ENCODE assay signal across 12 cellular contexts in the genomic region with DNA sequence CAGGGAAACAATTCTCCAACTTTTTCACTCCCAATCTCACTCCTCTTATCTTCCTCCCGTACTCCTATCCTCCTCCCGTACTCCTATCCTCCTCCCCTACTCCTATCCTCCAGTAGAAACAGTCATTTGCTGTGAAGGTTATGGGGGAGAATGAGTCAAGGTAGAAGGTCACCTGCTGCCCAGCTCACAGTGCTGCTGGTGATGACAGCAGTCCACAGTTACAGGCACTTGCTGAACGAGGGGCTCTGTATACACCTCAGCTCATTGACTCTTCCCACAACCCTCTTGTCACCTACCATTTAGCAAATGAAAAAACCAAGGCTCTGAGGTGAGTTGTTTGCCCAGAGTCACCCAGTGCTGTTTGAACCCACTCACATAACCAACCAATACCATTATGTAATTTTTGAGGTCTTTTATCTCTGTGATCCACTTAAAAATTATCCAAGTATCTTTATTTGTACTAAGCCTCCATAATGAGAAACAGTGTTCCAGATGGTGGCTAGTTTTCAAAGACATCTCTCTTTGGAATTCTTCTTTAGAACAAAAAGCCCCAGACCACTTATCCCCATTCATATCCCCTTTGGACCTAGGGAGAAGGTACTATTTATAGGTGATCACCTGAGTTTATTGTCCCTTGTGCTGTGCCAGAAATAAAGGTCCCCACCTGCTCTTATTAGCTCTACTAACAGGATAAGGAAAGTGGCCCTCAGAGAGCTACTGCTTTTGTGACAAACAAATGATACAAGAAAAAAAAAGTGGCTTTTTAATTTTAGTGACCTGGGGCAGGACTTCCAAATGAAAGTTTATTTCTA. TPM values are rescaled to one million over a fixed set of nuclear protein-coding genes. Genes with fewer than 3 reads are reported as not detected.
DNase-seq lines count a peak whose midpoint lies in the region; ATAC-seq and TF ChIP-seq lines count a peak whose summit lies in the region.
"Had no signal": no experiment of that assay in that cellular context is flagged by ENCODE, and none has a peak within 500 bp of the region (broad histone marks: within the 10 kb centered on the region; RNA-seq: fewer than 3 reads in every experiment).

No MANE protein-coding gene starts in this region.

- peak overlapping the region; percentile 62 for H3K27ac Mint-ChIP-seq in T-helper 1 cell treated with Interleukin-12 subunit alpha and Interleukin-12 subunit beta and Interleukin-4 antibody, amounts not matched to agents 30 μg/mL and 1 μg/mL, for 36 hours
- peak overlapping the region; percentile 98 for H3K27ac Mint-ChIP-seq in activated naive CD8-positive, alpha-beta T cell

- peak; percentile 45 for ATAC-seq in omental fat pad (ENCODE audit: low FRiP score)
- ATAC-seq in GM21825 (IDR thresholded peaks at IDR 0.05; ENCODE audit: unreplicated experiment) = no peak
- ATAC-seq: esophagus mucosa had no signal

- peaks cover 49% of the 10 kb centered on the region for H3K4me1 Mint-ChIP-seq in T-helper 1 cell treated with Interleukin-12 subunit alpha and Interleukin-12 subunit beta and Interleukin-4 antibody, amounts not matched to agents 30 μg/mL and 1 μg/mL, for 36 hours (ENCODE audit: low read depth)
- H3K4me1 Mint-ChIP-seq in activated naive CD8-positive, alpha-beta T cell (ENCODE audit: low read depth) = peaks cover 62% of the 10 kb centered on the region

- no peaks in the 10 kb centered on the region for H3K9me3 Mint-ChIP-seq in T-helper 1 cell treated with Interleukin-12 subunit alpha and Interleukin-12 subunit beta and Interleukin-4 antibody, amounts not matched to agents 30 μg/mL and 1 μg/mL, for 36 hours
- no peaks in the 10 kb centered on the region for H3K9me3 Mint-ChIP-seq in activated naive CD8-positive, alpha-beta T cell (ENCODE audit: low read depth)

- H3K27ac ChIP-seq in thyroid gland = peak overlapping the region in 1 of 3 donors; percentile 6

- H3K4me1 ChIP-seq in thyroid gland = peaks cover 4 to 36% of the 10 kb centered on the region in 2 donors

- DNase-seq in T-helper 1 cell (no peak), NCI-H187 (lab: John Stamatoyannopoulos, UW) (peak; percentile 83 to 88), omental fat pad (ENCODE audit: low spot score) (no peak), OCI-M1 (lab: John Stamatoyannopoulos, UW) (no peak), thyroid gland (no peak)
- DNase-seq: caudate nucleus, KBM-7, stomach had no signal

- no peaks in the 10 kb centered on the region for H3K27me3 ChIP-seq in thyroid gland
- H3K27me3 ChIP-seq: stomach had no signal

- peaks cover 4 to 9% of the 10 kb centered on the region in 2 donors for H3K36me3 ChIP-seq in thyroid gland

- no peaks in the 10 kb centered on the region for H3K27me3 Mint-ChIP-seq in T-helper 1 cell treated with Interleukin-12 subunit alpha and Interleukin-12 subunit beta and Interleukin-4 antibody, amounts not matched to agents 30 μg/mL and 1 μg/mL, for 36 hours (ENCODE audit: low read depth)
- no peaks in the 10 kb centered on the region for H3K27me3 Mint-ChIP-seq in activated naive CD8-positive, alpha-beta T cell

- WGBS in thyroid gland, 2 donors = 81 to 89% methylated on average over 3 of the region's 3 CpGs

- no peaks in the 10 kb centered on the region for H3K9me3 ChIP-seq in thyroid gland
- H3K9me3 ChIP-seq: stomach had no signal

- no peak overlapping the region for H3K4me3 ChIP-seq in thyroid gland (replicated peaks in 1 of 3)
- H3K4me3 ChIP-seq: stomach had no signal

- peaks cover 56% of the 10 kb centered on the region for H3K36me3 Mint-ChIP-seq in T-helper 1 cell treated with Interleukin-12 subunit alpha and Interleukin-12 subunit beta and Interleukin-4 antibody, amounts not matched to agents 30 μg/mL and 1 μg/mL, for 36 hours (ENCODE audit: low read depth)
- H3K36me3 Mint-ChIP-seq in activated naive CD8-positive, alpha-beta T cell = peaks cover 7% of the 10 kb centered on the region

- no peak overlapping the region for H3K4me3 Mint-ChIP-seq in T-helper 1 cell treated with Interleukin-12 subunit alpha and Interleukin-12 subunit beta and Interleukin-4 antibody, amounts not matched to agents 30 μg/mL and 1 μg/mL, for 36 hours
- H3K4me3 Mint-ChIP-seq in activated naive CD8-positive, alpha-beta T cell = no peak overlapping the region

- TF ChIP-seq CTCF in omental fat pad (IDR thresholded peaks at IDR 0.05) = no peak
- TF ChIP-seq CTCF in thyroid gland (IDR thresholded peaks at IDR 0.05) = no peak

- intact Hi-C loops in thyroid gland (cut with DNase I) = no loop called here

- no peak for TF ChIP-seq POLR2A in thyroid gland (IDR thresholded peaks at IDR 0.05)

RNA-seq across cellular contexts. Expression of a gene that starts 53.2 kb away (rescaled TPM):
- total RNA-seq in omental fat pad (100 to 1,000 TPM in 1 of 4 donors, 10 to 100 TPM in 3; 22.2 to 107 (median 42.7) TPM), thyroid gland (10 to 100 TPM; 20.5 to 28.8 (median 24.9) TPM)

Comparison
In these comparisons a context has a peak if more than half of its experiments do, and no peak if none do; other contexts are left out.
1. DNase-seq: peak in NCI-H187 (2 of 2); none in T-helper 1 cell (0 of 5), omental fat pad (single experiment), OCI-M1 (single experiment) and thyroid gland (0 of 2).